Comparison of ENCODE assay signal across 11 cellular contexts in genomic region chr20:10261702-10262101, GRCh38. TPM values are rescaled to one million over a fixed set of nuclear protein-coding genes. Genes with fewer than 3 reads are reported as not detected.
"Had no signal": no experiment of that assay in that cellular context is flagged by ENCODE, and none has a peak within 500 bp of the region (broad histone marks: within the 10 kb centered on the region; RNA-seq: fewer than 3 reads in every experiment).

No MANE protein-coding gene starts in this region.

- H3K27ac ChIP-seq: GM23248 had no signal

- H3K9ac ChIP-seq: GM23248 had no signal

- H3K4me1 ChIP-seq: HAP-1 had no signal

- H3K4me2 ChIP-seq: GM23338 had no signal

- H3K4me3 ChIP-seq: GM23248, GM23338, HAP-1 had no signal

- ATAC-seq: GM23338, HCT116 had no signal

- H3K9me3 ChIP-seq: HAP-1 had no signal

- FAIRE-seq: H1, H54 had no signal

- H2AFZ ChIP-seq: GM23248, GM23338 had no signal

- DNase-seq: GM23248, GOT3, H7, H9, HCEC 1CT, HFFc6 had no signal

- H3K36me3 ChIP-seq: HAP-1 had no signal

RNA-seq across cellular contexts. Expression of gene SNAP25, which starts 43.1 kb away (rescaled TPM):
- total RNA-seq: GM23248 had no signal
